In the genomic region with DNA sequence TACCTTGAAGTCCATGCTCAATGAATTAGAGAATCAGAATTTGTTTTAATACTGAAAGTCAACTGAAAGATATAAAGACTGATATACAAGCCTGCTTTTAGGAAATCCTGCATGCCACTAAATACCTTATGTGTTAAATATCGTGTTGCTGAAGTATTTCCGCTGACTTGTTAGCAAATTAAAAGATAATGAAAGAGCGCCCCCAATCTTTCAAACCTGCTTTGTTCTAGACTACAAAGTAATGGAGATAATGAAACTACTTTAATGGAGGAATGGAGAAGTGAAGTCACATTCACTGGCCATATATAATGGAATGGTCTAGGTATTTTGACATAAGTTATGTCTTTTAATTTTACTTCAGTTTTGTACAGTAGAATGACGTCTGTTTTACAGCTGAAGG, we compare ENCODE assay signal across 1 cellular context.
TF ChIP-seq lines count a peak whose summit lies in the region.

No MANE protein-coding gene starts in this region.

TF ChIP-seq in GM23338, 12 proteins besides CTCF, POLR2A, EP300 and RAD21 (continued from another document):
- TF ChIP-seq, protein P1, sequence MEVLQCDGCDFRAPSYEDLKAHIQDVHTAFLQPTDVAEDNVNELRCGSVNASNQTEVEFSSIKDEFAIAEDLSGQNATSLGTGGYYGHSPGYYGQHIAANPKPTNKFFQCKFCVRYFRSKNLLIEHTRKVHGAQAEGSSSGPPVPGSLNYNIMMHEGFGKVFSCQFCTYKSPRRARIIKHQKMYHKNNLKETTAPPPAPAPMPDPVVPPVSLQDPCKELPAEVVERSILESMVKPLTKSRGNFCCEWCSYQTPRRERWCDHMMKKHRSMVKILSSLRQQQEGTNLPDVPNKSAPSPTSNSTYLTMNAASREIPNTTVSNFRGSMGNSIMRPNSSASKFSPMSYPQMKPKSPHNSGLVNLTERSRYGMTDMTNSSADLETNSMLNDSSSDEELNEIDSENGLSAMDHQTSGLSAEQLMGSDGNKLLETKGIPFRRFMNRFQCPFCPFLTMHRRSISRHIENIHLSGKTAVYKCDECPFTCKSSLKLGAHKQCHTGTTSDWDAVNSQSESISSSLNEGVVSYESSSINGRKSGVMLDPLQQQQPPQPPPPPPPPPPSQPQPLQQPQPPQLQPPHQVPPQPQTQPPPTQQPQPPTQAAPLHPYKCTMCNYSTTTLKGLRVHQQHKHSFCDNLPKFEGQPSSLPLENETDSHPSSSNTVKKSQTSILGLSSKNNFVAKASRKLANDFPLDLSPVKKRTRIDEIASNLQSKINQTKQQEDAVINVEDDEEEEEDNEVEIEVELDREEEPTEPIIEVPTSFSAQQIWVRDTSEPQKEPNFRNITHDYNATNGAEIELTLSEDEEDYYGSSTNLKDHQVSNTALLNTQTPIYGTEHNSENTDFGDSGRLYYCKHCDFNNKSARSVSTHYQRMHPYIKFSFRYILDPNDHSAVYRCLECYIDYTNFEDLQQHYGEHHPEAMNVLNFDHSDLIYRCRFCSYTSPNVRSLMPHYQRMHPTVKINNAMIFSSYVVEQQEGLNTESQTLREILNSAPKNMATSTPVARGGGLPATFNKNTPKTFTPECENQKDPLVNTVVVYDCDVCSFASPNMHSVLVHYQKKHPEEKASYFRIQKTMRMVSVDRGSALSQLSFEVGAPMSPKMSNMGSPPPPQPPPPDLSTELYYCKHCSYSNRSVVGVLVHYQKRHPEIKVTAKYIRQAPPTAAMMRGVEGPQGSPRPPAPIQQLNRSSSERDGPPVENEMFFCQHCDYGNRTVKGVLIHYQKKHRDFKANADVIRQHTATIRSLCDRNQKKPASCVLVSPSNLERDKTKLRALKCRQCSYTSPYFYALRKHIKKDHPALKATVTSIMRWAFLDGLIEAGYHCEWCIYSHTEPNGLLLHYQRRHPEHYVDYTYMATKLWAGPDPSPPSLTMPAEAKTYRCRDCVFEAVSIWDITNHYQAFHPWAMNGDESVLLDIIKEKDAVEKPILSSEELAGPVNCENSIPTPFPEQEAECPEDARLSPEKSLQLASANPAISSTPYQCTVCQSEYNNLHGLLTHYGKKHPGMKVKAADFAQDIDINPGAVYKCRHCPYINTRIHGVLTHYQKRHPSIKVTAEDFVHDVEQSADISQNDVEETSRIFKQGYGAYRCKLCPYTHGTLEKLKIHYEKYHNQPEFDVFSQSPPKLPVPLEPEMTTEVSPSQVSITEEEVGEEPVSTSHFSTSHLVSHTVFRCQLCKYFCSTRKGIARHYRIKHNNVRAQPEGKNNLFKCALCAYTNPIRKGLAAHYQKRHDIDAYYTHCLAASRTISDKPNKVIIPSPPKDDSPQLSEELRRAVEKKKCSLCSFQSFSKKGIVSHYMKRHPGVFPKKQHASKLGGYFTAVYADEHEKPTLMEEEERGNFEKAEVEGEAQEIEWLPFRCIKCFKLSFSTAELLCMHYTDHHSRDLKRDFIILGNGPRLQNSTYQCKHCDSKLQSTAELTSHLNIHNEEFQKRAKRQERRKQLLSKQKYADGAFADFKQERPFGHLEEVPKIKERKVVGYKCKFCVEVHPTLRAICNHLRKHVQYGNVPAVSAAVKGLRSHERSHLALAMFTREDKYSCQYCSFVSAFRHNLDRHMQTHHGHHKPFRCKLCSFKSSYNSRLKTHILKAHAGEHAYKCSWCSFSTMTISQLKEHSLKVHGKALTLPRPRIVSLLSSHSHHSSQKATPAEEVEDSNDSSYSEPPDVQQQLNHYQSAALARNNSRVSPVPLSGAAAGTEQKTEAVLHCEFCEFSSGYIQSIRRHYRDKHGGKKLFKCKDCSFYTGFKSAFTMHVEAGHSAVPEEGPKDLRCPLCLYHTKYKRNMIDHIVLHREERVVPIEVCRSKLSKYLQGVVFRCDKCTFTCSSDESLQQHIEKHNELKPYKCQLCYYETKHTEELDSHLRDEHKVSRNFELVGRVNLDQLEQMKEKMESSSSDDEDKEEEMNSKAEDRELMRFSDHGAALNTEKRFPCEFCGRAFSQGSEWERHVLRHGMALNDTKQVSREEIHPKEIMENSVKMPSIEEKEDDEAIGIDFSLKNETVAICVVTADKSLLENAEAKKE (CRISPR knock-in tag; IDR thresholded peaks at IDR 0.05) = no peak
- TF ChIP-seq EZH2 (IDR thresholded peaks at IDR 0.05; ENCODE audit: low read depth, unreplicated experiment) (no peak), STAT1 (IDR thresholded peaks at IDR 0.05; ENCODE audit: unreplicated experiment) (no peak), ZNF114 (CRISPR knock-in tag; IDR thresholded peaks at IDR 0.05) (no peak), POLR2AphosphoS5 (IDR thresholded peaks at IDR 0.05; ENCODE audit: low read depth) (no peak)
- TF ChIP-seq, protein P2, sequence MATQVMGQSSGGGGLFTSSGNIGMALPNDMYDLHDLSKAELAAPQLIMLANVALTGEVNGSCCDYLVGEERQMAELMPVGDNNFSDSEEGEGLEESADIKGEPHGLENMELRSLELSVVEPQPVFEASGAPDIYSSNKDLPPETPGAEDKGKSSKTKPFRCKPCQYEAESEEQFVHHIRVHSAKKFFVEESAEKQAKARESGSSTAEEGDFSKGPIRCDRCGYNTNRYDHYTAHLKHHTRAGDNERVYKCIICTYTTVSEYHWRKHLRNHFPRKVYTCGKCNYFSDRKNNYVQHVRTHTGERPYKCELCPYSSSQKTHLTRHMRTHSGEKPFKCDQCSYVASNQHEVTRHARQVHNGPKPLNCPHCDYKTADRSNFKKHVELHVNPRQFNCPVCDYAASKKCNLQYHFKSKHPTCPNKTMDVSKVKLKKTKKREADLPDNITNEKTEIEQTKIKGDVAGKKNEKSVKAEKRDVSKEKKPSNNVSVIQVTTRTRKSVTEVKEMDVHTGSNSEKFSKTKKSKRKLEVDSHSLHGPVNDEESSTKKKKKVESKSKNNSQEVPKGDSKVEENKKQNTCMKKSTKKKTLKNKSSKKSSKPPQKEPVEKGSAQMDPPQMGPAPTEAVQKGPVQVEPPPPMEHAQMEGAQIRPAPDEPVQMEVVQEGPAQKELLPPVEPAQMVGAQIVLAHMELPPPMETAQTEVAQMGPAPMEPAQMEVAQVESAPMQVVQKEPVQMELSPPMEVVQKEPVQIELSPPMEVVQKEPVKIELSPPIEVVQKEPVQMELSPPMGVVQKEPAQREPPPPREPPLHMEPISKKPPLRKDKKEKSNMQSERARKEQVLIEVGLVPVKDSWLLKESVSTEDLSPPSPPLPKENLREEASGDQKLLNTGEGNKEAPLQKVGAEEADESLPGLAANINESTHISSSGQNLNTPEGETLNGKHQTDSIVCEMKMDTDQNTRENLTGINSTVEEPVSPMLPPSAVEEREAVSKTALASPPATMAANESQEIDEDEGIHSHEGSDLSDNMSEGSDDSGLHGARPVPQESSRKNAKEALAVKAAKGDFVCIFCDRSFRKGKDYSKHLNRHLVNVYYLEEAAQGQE (IDR thresholded peaks at IDR 0.05; ENCODE audit: unreplicated experiment) = no peak
